In the genomic region with DNA sequence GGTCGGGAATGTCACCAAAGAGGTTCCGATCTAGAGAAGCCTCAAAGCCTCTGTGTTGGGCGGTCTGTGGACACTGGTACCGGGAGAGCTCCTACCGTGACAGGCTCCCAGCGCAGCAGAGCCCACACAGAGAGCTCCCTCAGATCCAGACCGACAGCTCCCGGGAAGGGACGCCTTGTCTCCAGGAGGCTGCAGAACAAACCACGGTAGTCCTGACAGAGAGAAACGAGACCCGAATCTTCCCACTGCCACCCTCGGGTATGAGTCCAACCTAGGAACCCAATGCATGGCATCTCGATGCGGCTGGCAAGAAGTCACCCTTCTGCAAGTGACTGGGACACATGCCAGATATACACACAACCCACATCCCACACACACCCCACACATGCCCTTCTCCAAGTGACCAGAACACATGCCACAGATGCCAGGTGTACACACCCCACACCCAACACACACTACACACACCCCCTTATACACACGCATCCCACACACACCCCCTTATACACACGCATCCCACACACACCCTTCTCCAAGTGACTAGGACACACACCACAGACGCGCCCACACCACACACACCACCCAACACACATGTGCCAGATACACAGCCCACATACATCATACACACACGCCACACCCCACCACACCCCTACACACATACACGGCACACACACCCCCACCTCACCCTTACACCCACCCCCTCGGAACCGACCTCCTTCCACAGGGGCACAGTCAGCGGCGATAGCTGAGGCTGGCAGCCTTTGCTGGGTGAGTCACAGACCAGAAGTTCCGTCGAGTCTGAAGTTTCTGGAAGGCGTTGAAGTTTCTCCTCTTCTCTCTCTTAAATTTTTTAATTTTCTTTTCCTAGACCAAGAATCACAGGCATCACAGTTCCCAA, we compare ENCODE assay signal across 14 cellular contexts. TPM values are rescaled to one million over a fixed set of nuclear protein-coding genes. Genes with fewer than 3 reads are reported as not detected.
DNase-seq lines count a peak whose midpoint lies in the region; TF ChIP-seq lines count a peak whose summit lies in the region.
"Had no signal": no experiment of that assay in that cellular context is flagged by ENCODE, and none has a peak within 500 bp of the region (broad histone marks: within the 10 kb centered on the region; RNA-seq: fewer than 3 reads in every experiment).

No MANE protein-coding gene starts in this region.

- POLR2A ChIA-PET in HEK293T (lab: Yijun Ruan, JAX) = no interaction called here

- intact Hi-C loops in posterior vena cava (cut with DNase I) = no loop called here
- intact Hi-C loops in lower leg skin (cut with DNase I; ENCODE audit: low total_unique reads) = no loop called here

- no peak overlapping the region for H3K4me3 Mint-ChIP-seq in activated T-cell treated with anti-CD3 and anti-CD28 coated beads, Interleukin-2, amount 50 U/mL, for 24 hours
- H3K4me3 Mint-ChIP-seq: brain had no signal

- H3K27me3 Mint-ChIP-seq in activated T-cell treated with anti-CD3 and anti-CD28 coated beads, Interleukin-2, amount 50 U/mL, for 24 hours = no peaks in the 10 kb centered on the region

- no peak for TF ChIP-seq POLR2A in lower leg skin (IDR thresholded peaks at IDR 0.05)

- peak overlapping the region; percentile 32 for H3K27ac ChIP-seq in cingulate gyrus (ENCODE audit: low read depth, low read length)
- H3K27ac ChIP-seq: Peyer's patch had no signal

- no peak for DNase-seq in activated T-cell treated with anti-CD3 and anti-CD28 coated beads, Interleukin-2, amount 50 U/mL, for 24 hours
- DNase-seq in activated T-cell treated with anti-CD3 and anti-CD28 coated beads for 4 hours (no peak), HEK293T (ENCODE audit: extremely low spot score) (no peak), posterior vena cava (ENCODE audit: low spot score) (peak; percentile 67), lower leg skin (ENCODE audit: low spot score in 2 of 2) (no peak), NCI-H1092 (lab: John Stamatoyannopoulos, UW) (no peak), NAMALWA (ENCODE audit: low spot score) (no peak)
- DNase-seq: GDM1, NCI-H2029, NCI-H526 treated with DMSO at 0.1 percent for 48 hours, Peyer's patch had no signal

- WGBS in lower leg skin, 2 donors = 79 to 85% methylated on average over 28 of the region's 28 CpGs

- peaks cover 96% of the 10 kb centered on the region for H3K36me3 Mint-ChIP-seq in activated T-cell treated with anti-CD3 and anti-CD28 coated beads, Interleukin-2, amount 50 U/mL, for 24 hours (ENCODE audit: low read depth)

- CTCF ChIA-PET in HEK293T (lab: Yijun Ruan, JAX) = interaction anchor here (0.8 to 1.0 kb wide), 2 partner anchors 10 to 29 kb away, joined by 3 read pairs; no protein-coding TSS in a partner anchor

- peaks cover 68% of the 10 kb centered on the region for H3K4me1 Mint-ChIP-seq in activated T-cell treated with anti-CD3 and anti-CD28 coated beads, Interleukin-2, amount 50 U/mL, for 24 hours (ENCODE audit: low read depth)

- peak overlapping the region; percentile 94 for H3K27ac Mint-ChIP-seq in activated T-cell treated with anti-CD3 and anti-CD28 coated beads, Interleukin-2, amount 50 U/mL, for 24 hours

- H3K9me3 Mint-ChIP-seq in activated T-cell treated with anti-CD3 and anti-CD28 coated beads, Interleukin-2, amount 50 U/mL, for 24 hours = no peaks in the 10 kb centered on the region
- H3K9me3 Mint-ChIP-seq: brain had no signal

- TF ChIP-seq CTCF in lower leg skin (IDR thresholded peaks at IDR 0.05) = no peak

- H3K4me3 ChIP-seq in lower leg skin (ENCODE audit: low read depth, poor library complexity, severe bottlenecking) = no peak overlapping the region
- H3K4me3 ChIP-seq: Peyer's patch, tibial nerve had no signal

TF ChIP-seq in HEK293T, 16 proteins besides CTCF, POLR2A, EP300 and RAD21:
- TF ChIP-seq, protein P1, sequence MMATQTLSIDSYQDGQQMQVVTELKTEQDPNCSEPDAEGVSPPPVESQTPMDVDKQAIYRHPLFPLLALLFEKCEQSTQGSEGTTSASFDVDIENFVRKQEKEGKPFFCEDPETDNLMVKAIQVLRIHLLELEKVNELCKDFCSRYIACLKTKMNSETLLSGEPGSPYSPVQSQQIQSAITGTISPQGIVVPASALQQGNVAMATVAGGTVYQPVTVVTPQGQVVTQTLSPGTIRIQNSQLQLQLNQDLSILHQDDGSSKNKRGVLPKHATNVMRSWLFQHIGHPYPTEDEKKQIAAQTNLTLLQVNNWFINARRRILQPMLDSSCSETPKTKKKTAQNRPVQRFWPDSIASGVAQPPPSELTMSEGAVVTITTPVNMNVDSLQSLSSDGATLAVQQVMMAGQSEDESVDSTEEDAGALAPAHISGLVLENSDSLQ (IDR thresholded peaks at IDR 0.05) = no peak
- no peak for TF ChIP-seq SUZ12 (IDR thresholded peaks at IDR 0.05)
- peak; percentile 76; the same call in 1 of the 2 replicates for TF ChIP-seq TARDBP (IDR thresholded peaks at IDR 0.05)

RNA-seq across cellular contexts. Expression of a gene that starts 15.9 kb away (rescaled TPM):
- 10 to 100 TPM; 27.0 to 42.9 TPM for total RNA-seq in posterior vena cava
- 10 to 100 TPM; 53.7 to 79.4 (median 63.9) TPM for total RNA-seq in lower leg skin

RNA-seq across cellular contexts. Expression of a gene that starts 42.7 kb away (rescaled TPM):
- 10 to 100 TPM; 47.1 to 52.1 TPM for total RNA-seq in posterior vena cava
- 10 to 100 TPM; 36.7 to 63.6 (median 45.2) TPM for total RNA-seq in lower leg skin
